23 cellular contexts compared by ENCODE assay signal in the genomic region with DNA sequence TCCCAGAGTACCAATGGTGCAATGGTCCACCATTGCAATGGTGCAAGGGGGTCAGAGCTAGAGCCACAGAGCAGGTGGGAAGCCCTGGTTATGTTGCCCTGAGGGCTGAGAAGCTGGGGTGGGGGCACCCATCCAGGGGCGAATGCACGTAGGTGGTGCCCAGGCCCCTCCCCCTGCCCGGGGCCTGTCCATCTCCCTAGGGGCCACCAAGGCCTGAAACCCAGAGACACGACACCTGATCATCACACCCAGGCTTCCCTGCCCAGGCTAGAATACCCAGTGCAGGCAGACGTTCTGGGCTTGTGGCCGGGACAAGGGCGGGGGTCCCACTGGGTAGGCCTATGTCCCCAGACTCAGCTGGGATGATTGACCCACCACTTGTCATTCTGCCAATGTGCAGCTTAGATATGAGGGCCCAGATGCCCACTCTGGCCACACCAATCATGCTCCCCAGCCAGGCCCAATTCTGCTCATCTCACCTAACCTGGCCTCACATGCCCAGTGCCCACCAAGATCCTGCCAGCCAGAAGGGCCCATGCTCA.
DNase-seq lines count a peak whose midpoint lies in the region; ATAC-seq and TF ChIP-seq lines count a peak whose summit lies in the region.
"Had no signal": no experiment of that assay in that cellular context is flagged by ENCODE, and none has a peak within 500 bp of the region (broad histone marks: within the 10 kb centered on the region; RNA-seq: fewer than 3 reads in every experiment).

No MANE protein-coding gene starts in this region.

- no peak overlapping the region for H4K8ac ChIP-seq in neuronal stem cell (ENCODE audit: low read depth, low read length)

- H3K9me3 Mint-ChIP-seq in chondrocyte (ENCODE audit: low read depth) = peaks cover 12% of the 10 kb centered on the region
- H3K9me3 Mint-ChIP-seq: CD4-positive, alpha-beta T cell; CD8-positive, alpha-beta memory T cell had no signal

- no peaks in the 10 kb centered on the region for H3K4me1 Mint-ChIP-seq in chondrocyte (ENCODE audit: low read depth)
- H3K4me1 Mint-ChIP-seq: CD14-positive monocyte; CD8-positive, alpha-beta memory T cell had no signal

- no peak overlapping the region for H2BK120ac ChIP-seq in neuronal stem cell (ENCODE audit: low read depth, low read length)

- H3K79me1 ChIP-seq in neuronal stem cell (ENCODE audit: low read depth, low read length) = peaks cover 4% of the 10 kb centered on the region

- H3K9me3 ChIP-seq in neuronal stem cell (replicated peaks in 1 of 2; ENCODE audit: control insufficient read depth in 2 of 2, insufficient read depth in 1 of 2, low read depth in 1 of 2, low read length in 2 of 2) = peaks cover 0 to 33% of the 10 kb centered on the region in 2 donors
- H3K9me3 ChIP-seq in aorta (ENCODE audit: control insufficient read depth, low read length) = no peaks in the 10 kb centered on the region
- H3K9me3 ChIP-seq: A549, BE2C had no signal

- no CpG with 5 or more reads among the region's 7 CpGs for WGBS in neuronal stem cell (ENCODE audit: extremely low coverage in 2 of 2, insufficient read length in 2 of 2, insufficient replicate concordance in 1 of 2), 2 donors
- WGBS in aorta, 2 donors = 86 to 87% methylated on average over 7 of the region's 7 CpGs

- no peak overlapping the region for H2BK5ac ChIP-seq in neuronal stem cell (ENCODE audit: low read length)

- H3K27me3 ChIP-seq in neuronal stem cell (ENCODE audit: control insufficient read depth in 3 of 3, insufficient read depth in 3 of 3, low read depth in 1 of 3, low read length in 3 of 3) = no peaks in the 10 kb centered on the region
- H3K27me3 ChIP-seq in aorta (ENCODE audit: control insufficient read depth in 1 of 2, insufficient read depth in 2 of 2, low read length in 1 of 2) = no peaks in the 10 kb centered on the region
- H3K27me3 ChIP-seq: BE2C; BLaER1 treated with 17β-estradiol and CSF1 and Interleukin-3, amounts not matched to agents 10 nM and 100 nM had no signal

- DNase-seq in chondrocyte (ENCODE audit: low spot score) = peak; percentile 38
- DNase-seq in neuronal stem cell (ENCODE audit: low spot score) = no peak
- DNase-seq in stimulated activated naive CD8-positive, alpha-beta T cell treated with anti-CD3 and anti-CD28 coated beads, Interleukin-15, Interleukin-2, amounts not matched to agents 100 U/mL and 50 U/mL, for 24 hours = no peak
- DNase-seq in aorta = peak in 1 of 2 donors; percentile 42
- DNase-seq: 8988T; ACHN; AML-193; BE2C; CD4-positive, alpha-beta T cell; CD8-positive, alpha-beta memory T cell; DMS 273 treated with DMSO at 0.1 percent for 48 hours; DMS79; EL; GDM1; GOT3; HCEC 1CT had no signal

- H3K27ac ChIP-seq in neuronal stem cell (replicated peaks; ENCODE audit: low read length) (no peak overlapping the region), aorta (ENCODE audit: low read depth in 1 of 2, low read length in 2 of 2) (no peak overlapping the region)
- H3K27ac ChIP-seq: A549; BLaER1 treated with 17β-estradiol and CSF1 and Interleukin-3, amounts not matched to agents 10 nM and 100 nM had no signal

- no peak overlapping the region for H4K91ac ChIP-seq in neuronal stem cell (ENCODE audit: low read depth, low read length, poor library complexity)

- TF ChIP-seq CTCF in chondrocyte (IDR thresholded peaks at IDR 0.05) = no peak

- no peak overlapping the region for H2BK15ac ChIP-seq in neuronal stem cell (ENCODE audit: low read length)

- H2AK5ac ChIP-seq in neuronal stem cell (ENCODE audit: low read depth, low read length) = no peak overlapping the region

- no peak overlapping the region for H3K27ac Mint-ChIP-seq in chondrocyte (ENCODE audit: unreplicated experiment)
- H3K27ac Mint-ChIP-seq: CD14-positive monocyte; CD4-positive, alpha-beta T cell; CD8-positive, alpha-beta memory T cell had no signal

- H3K4me3 Mint-ChIP-seq in chondrocyte (ENCODE audit: unreplicated experiment) = no peak overlapping the region
- H3K4me3 Mint-ChIP-seq: CD14-positive monocyte; CD4-positive, alpha-beta T cell; CD8-positive, alpha-beta memory T cell had no signal

- H3K36me3 Mint-ChIP-seq in chondrocyte (ENCODE audit: low read depth) = no peaks in the 10 kb centered on the region
- H3K36me3 Mint-ChIP-seq: CD14-positive monocyte; CD8-positive, alpha-beta memory T cell had no signal

- H2AFZ ChIP-seq in neuronal stem cell (ENCODE audit: low read length) = no peak overlapping the region

- H3K27me3 Mint-ChIP-seq in chondrocyte (ENCODE audit: low read depth) = no peaks in the 10 kb centered on the region

- no peak overlapping the region for H3K4me2 ChIP-seq in neuronal stem cell (ENCODE audit: insufficient read depth, low read length, poor library complexity, severe bottlenecking)
- H3K4me2 ChIP-seq: A549; BLaER1 treated with 17β-estradiol and CSF1 and Interleukin-3, amounts not matched to agents 10 nM and 100 nM had no signal

- H3K9ac ChIP-seq in neuronal stem cell (ENCODE audit: low read depth, low read length, poor library complexity) = peak overlapping the region; percentile 21
- H3K9ac ChIP-seq: BLaER1 treated with 17β-estradiol and CSF1 and Interleukin-3, amounts not matched to agents 10 nM and 100 nM had no signal

- H3K4me3 ChIP-seq in neuronal stem cell (ENCODE audit: low read length in 2 of 2) = peak overlapping the region in 1 of 2 donors; percentile 59
- no peak overlapping the region for H3K4me3 ChIP-seq in aorta (ENCODE audit: low read length in 2 of 2)
- H3K4me3 ChIP-seq: A549; BLaER1 treated with 17β-estradiol and CSF1 and Interleukin-3, amounts not matched to agents 10 nM and 100 nM; GM12878 had no signal

- no peak overlapping the region for H3K4ac ChIP-seq in neuronal stem cell (ENCODE audit: low read length)

- no peak overlapping the region for H3K23ac ChIP-seq in neuronal stem cell (ENCODE audit: low read depth, low read length, poor library complexity)

- H2BK12ac ChIP-seq in neuronal stem cell (ENCODE audit: low read length) = no peak overlapping the region

- intact Hi-C loops in aorta (cut with DNase I) = no loop called here

- peak; percentile 7 for ATAC-seq in stimulated activated naive CD8-positive, alpha-beta T cell treated with anti-CD3 and anti-CD28 coated beads, Interleukin-15, Interleukin-2, amounts not matched to agents 100 U/mL and 50 U/mL, for 24 hours
- ATAC-seq in aorta (ENCODE audit: low FRiP score) (peak; percentile 45), HG02571 (IDR thresholded peaks at IDR 0.05; ENCODE audit: unreplicated experiment) (no peak), GM21576 (IDR thresholded peaks at IDR 0.05; ENCODE audit: unreplicated experiment) (no peak), GM21529 (IDR thresholded peaks at IDR 0.05; ENCODE audit: unreplicated experiment) (no peak)
- ATAC-seq: A549, GM12878 had no signal

- no peaks in the 10 kb centered on the region for H3K4me1 ChIP-seq in neuronal stem cell (ENCODE audit: control insufficient read depth in 2 of 2, insufficient read depth in 1 of 2, low read depth in 1 of 2, low read length in 2 of 2)
- H3K4me1 ChIP-seq in aorta (ENCODE audit: control insufficient read depth in 1 of 2, insufficient read depth in 2 of 2, low read length in 2 of 2) = no peaks in the 10 kb centered on the region
- H3K4me1 ChIP-seq: A549; BE2C; BLaER1 treated with 17β-estradiol and CSF1 and Interleukin-3, amounts not matched to agents 10 nM and 100 nM had no signal

- no peak overlapping the region for H3K14ac ChIP-seq in neuronal stem cell (ENCODE audit: low read length)

- H3K36me3 ChIP-seq in neuronal stem cell (replicated peaks in 1 of 2; ENCODE audit: control insufficient read depth in 2 of 2, insufficient read depth in 2 of 2, low read length in 2 of 2) (no peaks in the 10 kb centered on the region), aorta (ENCODE audit: control insufficient read depth in 1 of 2, insufficient read depth in 2 of 2, low read length in 1 of 2) (no peaks in the 10 kb centered on the region)
- H3K36me3 ChIP-seq: BE2C; BLaER1 treated with 17β-estradiol and CSF1 and Interleukin-3, amounts not matched to agents 10 nM and 100 nM had no signal

- H3K18ac ChIP-seq in neuronal stem cell (ENCODE audit: low read length) = no peak overlapping the region

Comparison
In these comparisons a context has a peak if more than half of its experiments do, and no peak if none do; other contexts are left out.
1. ATAC-seq: peak in stimulated activated naive CD8-positive, alpha-beta T cell treated with anti-CD3 and anti-CD28 coated beads, Interleukin-15, Interleukin-2, amounts not matched to agents 100 U/mL and 50 U/mL, for 24 hours (single experiment) and aorta (single experiment); none in HG02571 (single experiment), GM21576 (single experiment) and GM21529 (single experiment).